Comparison of ENCODE assay signal across 12 cellular contexts in genomic region chr10:52318822-52319464, GRCh38. TPM values are rescaled to one million over a fixed set of nuclear protein-coding genes. Genes with fewer than 3 reads are reported as not detected.
A peak's percentile ranks its signal among the peaks of the same experiment; 100 is the strongest.
DNase-seq lines count a peak whose midpoint lies in the region; ATAC-seq and TF ChIP-seq lines count a peak whose summit lies in the region.
"Had no signal": no experiment of that assay in that cellular context is flagged by ENCODE, and none has a peak within 500 bp of the region (broad histone marks: within the 10 kb centered on the region; RNA-seq: fewer than 3 reads in every experiment).

No MANE protein-coding gene starts in this region.

- H3K4me3 ChIP-seq in RWPE2 (ENCODE audit: severe bottlenecking) (no peak overlapping the region), fibroblast of pulmonary artery (replicated peaks; ENCODE audit: low read depth, low read length) (no peak overlapping the region), skeletal muscle cell (ENCODE audit: low read depth, low read length) (no peak overlapping the region), esophagus muscularis mucosa (no peak overlapping the region)

- TF ChIP-seq CTCF in RWPE2 (IDR thresholded peaks at IDR 0.05; ENCODE audit: poor library complexity, severe bottlenecking), result no peak
- no peak for TF ChIP-seq CTCF in fibroblast of pulmonary artery (IDR thresholded peaks at IDR 0.05; ENCODE audit: low read length, missing control alignments)
- TF ChIP-seq CTCF in esophagus muscularis mucosa (IDR thresholded peaks at IDR 0.05), result no peak

- ATAC-seq in RWPE2 (ENCODE audit: low read depth), result peak; percentile 74
- ATAC-seq: left lobe of liver; stimulated activated naive CD8-positive, alpha-beta T cell treated with anti-CD3 and anti-CD28 coated beads, Interleukin-15, amount 100 ng/mL, for 72 hours had no signal

- H3K27me3 ChIP-seq in RWPE2 (ENCODE audit: insufficient read depth, poor library complexity, severe bottlenecking), result no peaks in the 10 kb centered on the region
- H3K27me3 ChIP-seq in esophagus muscularis mucosa, result peaks cover 0 to 18% (median 9%) of the 10 kb centered on the region in 4 donors

- TF ChIP-seq EP300 in esophagus muscularis mucosa (IDR thresholded peaks at IDR 0.05), result no peak

- 66% methylated on average over 7 of the region's 7 CpGs for WGBS in esophagus muscularis mucosa

- DNase-seq in GM04503 (ENCODE audit: low read depth) (peak; percentile 94), RWPE2 (ENCODE audit: low spot score) (no peak), fibroblast of pulmonary artery (ENCODE audit: low read depth) (peak; percentile 96), skeletal muscle cell (ENCODE audit: low read depth) (peak; percentile 90), T-helper 9 cell (no peak), NCI-H1048 (lab: John Stamatoyannopoulos, UW) (no peak), esophagus muscularis mucosa (ENCODE audit: extremely low spot score) (no peak)
- DNase-seq: effector memory CD4-positive, alpha-beta T cell; NCI-H510A; stimulated activated naive CD8-positive, alpha-beta T cell treated with anti-CD3 and anti-CD28 coated beads, Interleukin-15, amount 100 ng/mL, for 72 hours had no signal

- H3K4me1 ChIP-seq in RWPE2 (ENCODE audit: insufficient read depth, poor library complexity, severe bottlenecking), result peaks cover 29% of the 10 kb centered on the region
- peaks cover 4 to 12% (median 11%) of the 10 kb centered on the region in 4 donors for H3K4me1 ChIP-seq in esophagus muscularis mucosa

- H3K27ac ChIP-seq in RWPE2 (ENCODE audit: poor library complexity, severe bottlenecking) (peak overlapping the region; percentile 100), esophagus muscularis mucosa (replicated peaks in 1 of 4) (no peak overlapping the region)

- TF ChIP-seq POLR2A in esophagus muscularis mucosa (IDR thresholded peaks at IDR 0.05; ENCODE audit: low read depth), result no peak

- H3K9me3 ChIP-seq in RWPE2 (ENCODE audit: severe bottlenecking) (no peaks in the 10 kb centered on the region), esophagus muscularis mucosa (no peaks in the 10 kb centered on the region)

- peaks cover 43% of the 10 kb centered on the region for H3K36me3 ChIP-seq in RWPE2 (ENCODE audit: low read depth)
- no peaks in the 10 kb centered on the region for H3K36me3 ChIP-seq in esophagus muscularis mucosa

- intact Hi-C loops in esophagus muscularis mucosa (cut with DNase I), result no loop called here

RNA-seq across cellular contexts. Expression of gene DKK1, which starts 4.9 kb away (rescaled TPM):
- 1 to 10 TPM in 2 of 4 donors, under 1 TPM in 1, not detected in 1; 0.69 to 4.1 (median 2.3) TPM for total RNA-seq in esophagus muscularis mucosa
- total RNA-seq: activated T-helper 2 cell treated with anti-CD3 and anti-CD28 coated beads, Interferon-gamma antibody, Interleukin-2, Interleukin-4, amounts not matched to agents 10 μg/mL and 5 μg/mL and 100 μg/mL, durations not matched to agents 14 hours and 24 hours and 36 hours had no signal

Comparison
In these comparisons a context has a peak if more than half of its experiments do, and no peak if none do; other contexts are left out.
1. DNase-seq: peak in GM04503 (single experiment), fibroblast of pulmonary artery (single experiment) and skeletal muscle cell (single experiment); none in RWPE2 (single experiment), T-helper 9 cell (single experiment), NCI-H1048 (single experiment) and esophagus muscularis mucosa (single experiment).